9 cellular contexts compared by ENCODE assay signal in genomic region chr1:82161651-82162238, GRCh38.
DNase-seq lines count a peak whose midpoint lies in the region; ATAC-seq and TF ChIP-seq lines count a peak whose summit lies in the region.
"Had no signal": no experiment of that assay in that cellular context is flagged by ENCODE, and none has a peak within 500 bp of the region (broad histone marks: within the 10 kb centered on the region; RNA-seq: fewer than 3 reads in every experiment).

No MANE protein-coding gene starts in this region.

- H3K27me3 ChIP-seq in PC-9 (ENCODE audit: insufficient read depth, low read depth): no peaks in the 10 kb centered on the region

- no peaks in the 10 kb centered on the region for H3K36me3 Mint-ChIP-seq in activated naive CD8-positive, alpha-beta T cell treated with anti-CD3 and anti-CD28 coated beads for 36 hours
- H3K36me3 Mint-ChIP-seq in naive thymus-derived CD8-positive, alpha-beta T cell: no peaks in the 10 kb centered on the region
- H3K36me3 Mint-ChIP-seq in Calu3 (ENCODE audit: insufficient read depth, unreplicated experiment): no peaks in the 10 kb centered on the region

- no peak overlapping the region for H3K4me2 ChIP-seq in PC-9

- no peaks in the 10 kb centered on the region for H3K9me3 Mint-ChIP-seq in activated naive CD8-positive, alpha-beta T cell treated with anti-CD3 and anti-CD28 coated beads for 36 hours
- no peaks in the 10 kb centered on the region for H3K9me3 Mint-ChIP-seq in naive thymus-derived CD8-positive, alpha-beta T cell
- H3K9me3 Mint-ChIP-seq in Calu3 (ENCODE audit: low read depth, unreplicated experiment): no peaks in the 10 kb centered on the region

- no peaks in the 10 kb centered on the region for H3K36me3 ChIP-seq in PC-9 (ENCODE audit: low read depth)

- no peaks in the 10 kb centered on the region for H3K4me1 ChIP-seq in PC-9 (replicated peaks; ENCODE audit: insufficient read depth)

- peak; percentile 77 for ATAC-seq in HG03432 (IDR thresholded peaks at IDR 0.05; ENCODE audit: unreplicated experiment)
- no peak for ATAC-seq in naive thymus-derived CD8-positive, alpha-beta T cell
- no peak for ATAC-seq in HG03095 (IDR thresholded peaks at IDR 0.05; ENCODE audit: unreplicated experiment)
- ATAC-seq in HG03521 (IDR thresholded peaks at IDR 0.05; ENCODE audit: unreplicated experiment): no peak

- H3K4me3 ChIP-seq in PC-9: no peak overlapping the region

- CTCF ChIA-PET in Calu3 (lab: Charles Lee): no interaction called here
- CTCF ChIA-PET in PC-9 (lab: Charles Lee): no interaction called here

- DNase-seq in DMS53 (lab: John Stamatoyannopoulos, UW): peak; percentile 65
- no peak for DNase-seq in activated naive CD8-positive, alpha-beta T cell treated with anti-CD3 and anti-CD28 coated beads for 36 hours
- no peak for DNase-seq in naive thymus-derived CD8-positive, alpha-beta T cell
- no peak for DNase-seq in Calu3
- no peak for DNase-seq in PC-9
- DNase-seq: activated CD8-positive, alpha-beta memory T cell treated with anti-CD3 and anti-CD28 coated beads for 24 hours had no signal

- H4K20me1 ChIP-seq in PC-9 (ENCODE audit: insufficient read depth): no peaks in the 10 kb centered on the region

- H3F3A ChIP-seq in PC-9 (ENCODE audit: insufficient read depth, low read depth): no peaks in the 10 kb centered on the region

- no peak overlapping the region for H2AFZ ChIP-seq in PC-9

- H3K9me3 ChIP-seq in PC-9 (ENCODE audit: insufficient read depth, low read depth): no peaks in the 10 kb centered on the region

- H3K79me2 ChIP-seq in PC-9 (ENCODE audit: low read depth): no peaks in the 10 kb centered on the region

- H3K9me2 ChIP-seq in PC-9 (ENCODE audit: insufficient read depth): no peaks in the 10 kb centered on the region

- H3K4me1 Mint-ChIP-seq in activated naive CD8-positive, alpha-beta T cell treated with anti-CD3 and anti-CD28 coated beads for 36 hours: peaks cover 6% of the 10 kb centered on the region
- H3K4me1 Mint-ChIP-seq in naive thymus-derived CD8-positive, alpha-beta T cell: peaks cover 1 to 15% (median 10%) of the 10 kb centered on the region in 4 donors
- peaks cover 27% of the 10 kb centered on the region for H3K4me1 Mint-ChIP-seq in Calu3 (ENCODE audit: low read depth, unreplicated experiment)

- no TSS peak for BruUV-seq in Calu3 (replicated peaks; lab: Mats Ljungman, UMichigan)
- BruUV-seq in PC-9 (replicated peaks; lab: Mats Ljungman, UMichigan): no TSS peak

- no peak overlapping the region for H3K27ac Mint-ChIP-seq in activated naive CD8-positive, alpha-beta T cell treated with anti-CD3 and anti-CD28 coated beads for 36 hours
- peak overlapping the region in 3 of 10 donors; percentile 52 to 63 (median 57) for H3K27ac Mint-ChIP-seq in naive thymus-derived CD8-positive, alpha-beta T cell
- H3K27ac Mint-ChIP-seq in Calu3 (ENCODE audit: unreplicated experiment): no peak overlapping the region

- H3K27ac ChIP-seq in PC-9: no peak overlapping the region

- H3K27me3 Mint-ChIP-seq in activated naive CD8-positive, alpha-beta T cell treated with anti-CD3 and anti-CD28 coated beads for 36 hours: no peaks in the 10 kb centered on the region
- no peaks in the 10 kb centered on the region for H3K27me3 Mint-ChIP-seq in naive thymus-derived CD8-positive, alpha-beta T cell
- H3K27me3 Mint-ChIP-seq in Calu3 (ENCODE audit: unreplicated experiment): no peaks in the 10 kb centered on the region

- no peak for TF ChIP-seq CTCF in Calu3 (IDR thresholded peaks at IDR 0.05; ENCODE audit: unreplicated experiment)
- TF ChIP-seq CTCF in PC-9 (conservative IDR thresholded peaks at IDR 0.05): no peak

- POLR2A ChIA-PET in naive thymus-derived CD8-positive, alpha-beta T cell (lab: Charles Lee): no interaction called here
- POLR2A ChIA-PET in PC-9 (lab: Charles Lee; ENCODE audit: unreplicated experiment): no interaction called here

- intact Hi-C loops in Calu3 (cut with micrococcal nuclease; ENCODE audit: unreplicated experiment) (no loop called here), PC-9 (cut with micrococcal nuclease; ENCODE audit: unreplicated experiment) (no loop called here)

- H3K4me3 Mint-ChIP-seq in activated naive CD8-positive, alpha-beta T cell treated with anti-CD3 and anti-CD28 coated beads for 36 hours: peak overlapping the region; percentile 33
- peak overlapping the region in 8 of 10 donors; percentile 38 to 79 (median 62) for H3K4me3 Mint-ChIP-seq in naive thymus-derived CD8-positive, alpha-beta T cell
- no peak overlapping the region for H3K4me3 Mint-ChIP-seq in Calu3 (ENCODE audit: low read depth, unreplicated experiment)
